In the genomic region with DNA sequence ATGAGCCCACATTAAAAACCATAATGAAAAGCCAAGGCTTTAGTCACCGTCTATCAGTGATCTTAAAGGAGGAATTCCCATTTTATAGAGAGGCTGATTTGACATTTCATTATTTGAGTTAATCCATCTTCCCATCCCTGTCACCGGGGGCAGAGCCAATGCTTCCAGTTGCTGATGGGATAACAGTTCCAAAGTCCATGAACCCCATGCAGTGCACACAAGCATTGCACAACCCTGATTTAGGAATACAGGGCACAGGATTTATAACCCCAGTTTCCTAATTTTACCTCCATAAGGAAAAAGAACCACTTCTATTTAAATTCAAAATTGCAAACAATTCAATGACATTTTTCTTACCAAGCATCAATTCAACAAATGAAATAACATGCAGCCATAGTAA, we compare ENCODE assay signal across 23 cellular contexts. TPM values are rescaled to one million over a fixed set of nuclear protein-coding genes. Genes with fewer than 3 reads are reported as not detected.
"Had no signal": no experiment of that assay in that cellular context is flagged by ENCODE, and none has a peak within 500 bp of the region (broad histone marks: within the 10 kb centered on the region; RNA-seq: fewer than 3 reads in every experiment).

No MANE protein-coding gene starts in this region.

- H3K4me2 ChIP-seq: hepatocyte had no signal

- H3K9me3 ChIP-seq: esophagus muscularis mucosa, gastroesophageal sphincter, left ventricle myocardium inferior, lower lobe of right lung, mucosa of descending colon had no signal

- H3K79me2 ChIP-seq: hepatocyte had no signal

- ATAC-seq: foreskin keratinocyte, gastroesophageal sphincter, heart left ventricle, left cardiac atrium, lower lobe of right lung, mucosa of descending colon had no signal

- DNase-seq: dermis blood vessel endothelial cell; dorsolateral prefrontal cortex; effector CD4-positive, alpha-beta T cell; effector memory CD4-positive, alpha-beta T cell; foreskin keratinocyte; heart left ventricle; hypothalamus; immature natural killer cell; left cardiac atrium; left ventricle myocardium inferior; lower lobe of right lung; mesenchymal stem cell; mucosa of descending colon; naive B cell had no signal

- H3K4me1 ChIP-seq: foreskin keratinocyte, lower lobe of right lung had no signal

- FAIRE-seq: endothelial cell of umbilical vein, frontal cortex, keratinocyte had no signal

- H2AFZ ChIP-seq: hepatocyte had no signal

- H3K27ac ChIP-seq: coronary artery, dorsolateral prefrontal cortex, esophagus muscularis mucosa, foreskin keratinocyte, gastroesophageal sphincter, heart left ventricle, hepatocyte, left ventricle myocardium inferior, lower lobe of right lung had no signal

- H3K36me3 ChIP-seq: esophagus muscularis mucosa, gastroesophageal sphincter, heart left ventricle, left ventricle myocardium inferior, lower lobe of right lung had no signal

- H3K4me3 ChIP-seq: coronary artery, dorsolateral prefrontal cortex, esophagus muscularis mucosa, gastroesophageal sphincter, heart left ventricle, hepatocyte, left ventricle myocardium inferior, lower lobe of right lung, mucosa of descending colon had no signal

- H3K27me3 ChIP-seq: esophagus muscularis mucosa, foreskin keratinocyte, gastroesophageal sphincter, hepatocyte had no signal

RNA-seq across cellular contexts. Expression of gene MAOB, which starts 36.5 kb away (rescaled TPM):
- total RNA-seq: dermis blood vessel endothelial cell, endothelial cell of umbilical vein, foreskin keratinocyte, lung microvascular endothelial cell, myocyte had no signal
- polyA plus RNA-seq: endothelial cell of umbilical vein, foreskin keratinocyte had no signal
